ENCODE assay signal across 19 cellular contexts in the genomic region with DNA sequence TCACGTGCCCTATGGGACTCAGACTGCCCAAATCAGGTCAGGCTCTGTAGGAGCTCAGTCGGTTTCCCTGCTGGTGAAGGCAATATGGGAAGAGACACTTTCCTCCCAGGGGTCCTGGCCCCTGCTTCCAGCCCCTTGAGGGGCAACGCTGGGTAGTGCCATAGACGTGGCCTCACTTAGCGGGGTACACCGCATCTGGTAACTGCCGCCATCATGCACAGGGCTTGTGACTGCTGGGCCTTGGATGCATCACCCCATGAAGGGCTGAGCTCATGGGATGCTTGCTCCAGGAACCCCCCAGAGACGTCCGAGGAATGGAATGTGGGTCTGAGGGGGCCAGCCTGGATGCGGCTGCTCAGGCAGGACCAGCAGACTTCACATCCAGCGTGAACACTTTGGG.
DNase-seq lines count a peak whose midpoint lies in the region; ATAC-seq, FAIRE-seq and TF ChIP-seq lines count a peak whose summit lies in the region.
"Had no signal": no experiment of that assay in that cellular context is flagged by ENCODE, and none has a peak within 500 bp of the region (broad histone marks: within the 10 kb centered on the region; RNA-seq: fewer than 3 reads in every experiment).

No MANE protein-coding gene starts in this region.

- H3K9me3 ChIP-seq in K562 (replicated peaks; ENCODE audit: control insufficient read depth, insufficient read depth, low read depth, low read length) (no peaks in the 10 kb centered on the region), lower lobe of right lung (peaks cover 4% of the 10 kb centered on the region)
- H3K9me3 ChIP-seq: Caco-2 had no signal

- DNase-seq in H7 (peak; percentile 37), K562 (ENCODE audit: extremely low read depth in 1 of 4, low spot score in 3 of 4) (no peak), lower lobe of right lung (peak; percentile 24), SIG-M5 (lab: John Stamatoyannopoulos, UW) (no peak), AG08395 (ENCODE audit: low spot score) (no peak), DMS79 treated with DMSO at 0.1 percent for 48 hours (lab: John Stamatoyannopoulos, UW) (no peak)
- DNase-seq: Caco-2; CD4-positive, CD25-positive, alpha-beta regulatory T cell; CD8-positive, alpha-beta T cell; DMS 273 treated with DMSO at 0.1 percent for 48 hours; DMS79; GF-D8; GOT3; HCEC 1CT had no signal

- H3K36me3 ChIP-seq in H7 (replicated peaks; ENCODE audit: control insufficient read depth, insufficient read depth, low read length) (no peaks in the 10 kb centered on the region), K562 (ENCODE audit: control insufficient read depth, insufficient read depth, low read length) (no peaks in the 10 kb centered on the region), lower lobe of right lung (no peaks in the 10 kb centered on the region)
- H3K36me3 ChIP-seq: BLaER1 had no signal

- TF ChIP-seq RAD21 in K562 (CRISPR knock-in tag; conservative IDR thresholded peaks at IDR 0.05 in 1 of 2, IDR thresholded peaks at IDR 0.05 in 1 of 2) = no peak

- POLR2A ChIA-PET in K562 (lab: Yijun Ruan, JAX) = no interaction called here

- intact Hi-C loops in K562 (cut with micrococcal nuclease) (no loop called here), lower lobe of right lung (cut with DNase I) (no loop called here)

- ATAC-seq in K562 (no peak), lower lobe of right lung (no peak)
- ATAC-seq: CD8-positive, alpha-beta T cell had no signal

- no peak overlapping the region for H2AFZ ChIP-seq in K562 (ENCODE audit: low read depth, low read length)

- no TSS peak for BruUV-seq in K562 (replicated peaks; lab: Mats Ljungman, UMichigan)

- TF ChIP-seq CTCF in K562 (IDR thresholded peaks at IDR 0.05 in 2 of 3, conservative IDR thresholded peaks at IDR 0.05 in 1 of 3; ENCODE audit: insufficient read depth in 2 of 3, low read depth in 1 of 3, low read length in 3 of 3) (no peak), lower lobe of right lung (IDR thresholded peaks at IDR 0.05) (no peak)

- H3K79me2 ChIP-seq in K562 (ENCODE audit: control insufficient read depth, insufficient read depth, low read length) = no peaks in the 10 kb centered on the region

- CTCF ChIA-PET in K562 (lab: Yijun Ruan, JAX; ENCODE audit: low intra/inter-chr PET ratio) = no interaction called here

- TF ChIP-seq POLR2A in K562 (conservative IDR thresholded peaks at IDR 0.05) = no peak

- H4K20me1 ChIP-seq in K562 (replicated peaks; ENCODE audit: control insufficient read depth, insufficient read depth, low read length) = no peaks in the 10 kb centered on the region
- H4K20me1 ChIP-seq: BLaER1 had no signal

- TF ChIP-seq EP300 in K562 (IDR thresholded peaks at IDR 0.05; ENCODE audit: low read length) = no peak

- WGBS in K562 (ENCODE audit: insufficient coverage, low coverage, missing lambda C conversion rate) = 8% methylated on average over 8 of the region's 11 CpGs

- H3K4me1 ChIP-seq in K562 (replicated peaks in 1 of 2; ENCODE audit: control insufficient read depth in 2 of 2, insufficient read depth in 2 of 2, low read length in 2 of 2) (no peaks in the 10 kb centered on the region), lower lobe of right lung (no peaks in the 10 kb centered on the region)
- H3K4me1 ChIP-seq: Caco-2 had no signal

- no peak for FAIRE-seq in K562 (lab: Jason Lieb, UNC)
- FAIRE-seq: D721Med, GM12891, H54 had no signal

- no peak overlapping the region for H3K4me3 ChIP-seq in H7 (ENCODE audit: insufficient read depth, low read depth, low read length)
- no peak overlapping the region for H3K4me3 ChIP-seq in K562
- no peak overlapping the region for H3K4me3 ChIP-seq in lower lobe of right lung
- H3K4me3 ChIP-seq: BLaER1 had no signal

- H3K27me3 ChIP-seq in H7 (ENCODE audit: control insufficient read depth, insufficient read depth, low read length) (no peaks in the 10 kb centered on the region), K562 (ENCODE audit: control insufficient read depth in 2 of 2, insufficient read depth in 2 of 2, low read length in 2 of 2) (peaks cover 0 to 29% of the 10 kb centered on the region in 2 experiments; a peak in 2 of 5 replicates), lower lobe of right lung (ENCODE audit: low read depth) (no peaks in the 10 kb centered on the region)
- H3K27me3 ChIP-seq: BLaER1 had no signal

- no peaks in the 10 kb centered on the region for H3K9me1 ChIP-seq in K562 (ENCODE audit: control insufficient read depth, insufficient read depth, low read length)

- no peak overlapping the region for H3K4me2 ChIP-seq in K562 (ENCODE audit: insufficient read depth, low read length)
- H3K4me2 ChIP-seq: BLaER1 had no signal

- no peak overlapping the region for H3K9ac ChIP-seq in K562 (ENCODE audit: insufficient read depth in 1 of 2, low read depth in 2 of 2, low read length in 2 of 2)
- H3K9ac ChIP-seq: BLaER1 had no signal

- in situ Hi-C loops in K562 (cut with MboI) = no loop called here

- no peak overlapping the region for H3K27ac ChIP-seq in K562 (ENCODE audit: extremely low read depth, low read depth, low read length)
- H3K27ac ChIP-seq in lower lobe of right lung = no peak overlapping the region
- H3K27ac ChIP-seq: BLaER1, C4-2B had no signal

TF ChIP-seq in K562, 482 proteins besides CTCF, POLR2A, EP300 and RAD21:
- TF ChIP-seq MEF2D (tag; conservative IDR thresholded peaks at IDR 0.05; ENCODE audit: low read depth) = no peak
- TF ChIP-seq, protein P1, sequence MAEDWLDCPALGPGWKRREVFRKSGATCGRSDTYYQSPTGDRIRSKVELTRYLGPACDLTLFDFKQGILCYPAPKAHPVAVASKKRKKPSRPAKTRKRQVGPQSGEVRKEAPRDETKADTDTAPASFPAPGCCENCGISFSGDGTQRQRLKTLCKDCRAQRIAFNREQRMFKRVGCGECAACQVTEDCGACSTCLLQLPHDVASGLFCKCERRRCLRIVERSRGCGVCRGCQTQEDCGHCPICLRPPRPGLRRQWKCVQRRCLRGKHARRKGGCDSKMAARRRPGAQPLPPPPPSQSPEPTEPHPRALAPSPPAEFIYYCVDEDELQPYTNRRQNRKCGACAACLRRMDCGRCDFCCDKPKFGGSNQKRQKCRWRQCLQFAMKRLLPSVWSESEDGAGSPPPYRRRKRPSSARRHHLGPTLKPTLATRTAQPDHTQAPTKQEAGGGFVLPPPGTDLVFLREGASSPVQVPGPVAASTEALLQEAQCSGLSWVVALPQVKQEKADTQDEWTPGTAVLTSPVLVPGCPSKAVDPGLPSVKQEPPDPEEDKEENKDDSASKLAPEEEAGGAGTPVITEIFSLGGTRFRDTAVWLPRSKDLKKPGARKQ (CRISPR knock-in tag; IDR thresholded peaks at IDR 0.05) = no peak
- TF ChIP-seq SNAPC5 (CRISPR knock-in tag; IDR thresholded peaks at IDR 0.05) = no peak
- no peak for TF ChIP-seq STAT5A (IDR thresholded peaks at IDR 0.05; ENCODE audit: borderline replicate concordance, low read length)
- TF ChIP-seq, protein P2, sequence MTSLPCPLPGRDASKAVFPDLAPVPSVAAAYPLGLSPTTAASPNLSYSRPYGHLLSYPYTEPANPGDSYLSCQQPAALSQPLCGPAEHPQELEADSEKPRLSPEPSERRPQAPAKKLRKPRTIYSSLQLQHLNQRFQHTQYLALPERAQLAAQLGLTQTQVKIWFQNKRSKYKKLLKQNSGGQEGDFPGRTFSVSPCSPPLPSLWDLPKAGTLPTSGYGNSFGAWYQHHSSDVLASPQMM (CRISPR knock-in tag; IDR thresholded peaks at IDR 0.05) = no peak
- TF ChIP-seq XRCC4 (IDR thresholded peaks at IDR 0.05; ENCODE audit: extremely low read depth, insufficient read depth, insufficient read length) = no peak
- TF ChIP-seq MEF2A (IDR thresholded peaks at IDR 0.05; ENCODE audit: control insufficient read depth, low read depth, low read length) = no peak
- no peak for TF ChIP-seq ZNF707 (CRISPR knock-in tag; conservative IDR thresholded peaks at IDR 0.05)
- TF ChIP-seq, protein P3, sequence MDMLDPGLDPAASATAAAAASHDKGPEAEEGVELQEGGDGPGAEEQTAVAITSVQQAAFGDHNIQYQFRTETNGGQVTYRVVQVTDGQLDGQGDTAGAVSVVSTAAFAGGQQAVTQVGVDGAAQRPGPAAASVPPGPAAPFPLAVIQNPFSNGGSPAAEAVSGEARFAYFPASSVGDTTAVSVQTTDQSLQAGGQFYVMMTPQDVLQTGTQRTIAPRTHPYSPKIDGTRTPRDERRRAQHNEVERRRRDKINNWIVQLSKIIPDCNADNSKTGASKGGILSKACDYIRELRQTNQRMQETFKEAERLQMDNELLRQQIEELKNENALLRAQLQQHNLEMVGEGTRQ (CRISPR knock-in tag; IDR thresholded peaks at IDR 0.05) = 0 out of 2 replicates have a peak, but pooled peaks have one; percentile 36

Comparison
In these comparisons a context has a peak if more than half of its experiments do, and no peak if none do; other contexts are left out.
1. DNase-seq: peak in H7 (single experiment) and lower lobe of right lung (single experiment); none in K562 (0 of 4), SIG-M5 (single experiment), AG08395 (single experiment) and DMS79 treated with DMSO at 0.1 percent for 48 hours (single experiment).